Comparison of ENCODE assay signal across 1 cellular context in genomic region chr16:2299915-2300192, GRCh38.
TF ChIP-seq lines count a peak whose summit lies in the region.

No MANE protein-coding gene starts in this region.

TF ChIP-seq in H1, 55 proteins besides CTCF, POLR2A, EP300 and RAD21:
- no peak for TF ChIP-seq BACH1 (IDR thresholded peaks at IDR 0.05; ENCODE audit: low read length)
- peak; percentile 24; the same call in 1 of the 2 replicates for TF ChIP-seq SUZ12 (IDR thresholded peaks at IDR 0.05; ENCODE audit: low read length)
